In genomic region chr6:155362968-155363632, GRCh38 we compare ENCODE assay signal across 1 cellular context.
TF ChIP-seq lines count a peak whose summit lies in the region.

No MANE protein-coding gene starts in this region.

TF ChIP-seq in HepG2, 621 proteins besides CTCF, POLR2A, EP300 and RAD21 (continued from another document):
- peak; percentile 43; the same call in 1 of the 2 replicates for TF ChIP-seq ZNF687 (CRISPR knock-in tag; IDR thresholded peaks at IDR 0.05)
- peak; percentile 69; the same call in 1 of the 2 replicates for TF ChIP-seq ZNF333 (CRISPR knock-in tag; IDR thresholded peaks at IDR 0.05; ENCODE audit: borderline replicate concordance)
- TF ChIP-seq POGZ (CRISPR knock-in tag; IDR thresholded peaks at IDR 0.05), result peak; percentile 52; the same call in 1 of the 2 replicates
- peak; percentile 46 for TF ChIP-seq MED8 (CRISPR knock-in tag; IDR thresholded peaks at IDR 0.05; ENCODE audit: insufficient replicate concordance)
